In genomic region chr16:85821441-85821901, GRCh38 we compare ENCODE assay signal across 1 cellular context.
TF ChIP-seq lines count a peak whose summit lies in the region.

No MANE protein-coding gene starts in this region.

TF ChIP-seq in HepG2, 621 proteins besides CTCF, POLR2A, EP300 and RAD21 (continued from another document and continues in another):
- no peak for TF ChIP-seq TRAFD1 (CRISPR knock-in tag; IDR thresholded peaks at IDR 0.05; ENCODE audit: borderline replicate concordance)
- peak; percentile 91 for TF ChIP-seq SMC3 (IDR thresholded peaks at IDR 0.05; ENCODE audit: low read length)
- TF ChIP-seq GPN1 (CRISPR knock-in tag; IDR thresholded peaks at IDR 0.05; ENCODE audit: borderline replicate concordance), result no peak
- TF ChIP-seq FOXP4 (CRISPR knock-in tag; IDR thresholded peaks at IDR 0.05), result peak; percentile 47; the same call in 1 of the 2 replicates
- no peak for TF ChIP-seq ZNF296 (CRISPR knock-in tag; conservative IDR thresholded peaks at IDR 0.05)
- no peak for TF ChIP-seq ATF7 (IDR thresholded peaks at IDR 0.05)
- TF ChIP-seq ATF7 (CRISPR knock-in tag; IDR thresholded peaks at IDR 0.05), result no peak
- no peak for TF ChIP-seq KLF11 (CRISPR knock-in tag; IDR thresholded peaks at IDR 0.05)
- no peak for TF ChIP-seq CREB1 (IDR thresholded peaks at IDR 0.05)
- TF ChIP-seq CREB1 (CRISPR knock-in tag; IDR thresholded peaks at IDR 0.05), result no peak
- no peak for TF ChIP-seq ZNF335 (CRISPR knock-in tag; IDR thresholded peaks at IDR 0.05)
- no peak for TF ChIP-seq SCMH1 (CRISPR knock-in tag; IDR thresholded peaks at IDR 0.05; ENCODE audit: borderline replicate concordance)
- no peak for TF ChIP-seq REST (IDR thresholded peaks at IDR 0.05; ENCODE audit: borderline replicate concordance in 1 of 2, low read depth in 1 of 2, low read length in 2 of 2)
- no peak for TF ChIP-seq ZNF234 (CRISPR knock-in tag; conservative IDR thresholded peaks at IDR 0.05)
- TF ChIP-seq ZFP91 (CRISPR knock-in tag; IDR thresholded peaks at IDR 0.05; ENCODE audit: borderline replicate concordance), result peak; percentile 72; the same call in 1 of the 2 replicates
- no peak for TF ChIP-seq HNF4A (CRISPR knock-in tag; IDR thresholded peaks at IDR 0.05)
- TF ChIP-seq YY1 (IDR thresholded peaks at IDR 0.05; ENCODE audit: insufficient read depth, insufficient replicate concordance, low read depth, low read length), result no peak
- TF ChIP-seq TARDBP (CRISPR knock-in tag; IDR thresholded peaks at IDR 0.05), result no peak
- TF ChIP-seq SUZ12 (IDR thresholded peaks at IDR 0.05; ENCODE audit: low read depth, low read length), result no peak
- TF ChIP-seq IKZF1 (IDR thresholded peaks at IDR 0.05), result no peak
- no peak for TF ChIP-seq ZSCAN29 (CRISPR knock-in tag; conservative IDR thresholded peaks at IDR 0.05)
- TF ChIP-seq ZFP62 (CRISPR knock-in tag; IDR thresholded peaks at IDR 0.05), result no peak
- TF ChIP-seq, protein P1, sequence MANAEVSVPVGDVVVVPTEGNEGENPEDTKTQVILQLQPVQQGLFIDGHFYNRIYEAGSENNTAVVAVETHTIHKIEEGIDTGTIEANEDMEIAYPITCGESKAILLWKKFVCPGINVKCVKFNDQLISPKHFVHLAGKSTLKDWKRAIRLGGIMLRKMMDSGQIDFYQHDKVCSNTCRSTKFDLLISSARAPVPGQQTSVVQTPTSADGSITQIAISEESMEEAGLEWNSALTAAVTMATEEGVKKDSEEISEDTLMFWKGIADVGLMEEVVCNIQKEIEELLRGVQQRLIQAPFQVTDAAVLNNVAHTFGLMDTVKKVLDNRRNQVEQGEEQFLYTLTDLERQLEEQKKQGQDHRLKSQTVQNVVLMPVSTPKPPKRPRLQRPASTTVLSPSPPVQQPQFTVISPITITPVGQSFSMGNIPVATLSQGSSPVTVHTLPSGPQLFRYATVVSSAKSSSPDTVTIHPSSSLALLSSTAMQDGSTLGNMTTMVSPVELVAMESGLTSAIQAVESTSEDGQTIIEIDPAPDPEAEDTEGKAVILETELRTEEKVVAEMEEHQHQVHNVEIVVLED (CRISPR knock-in tag; IDR thresholded peaks at IDR 0.05; ENCODE audit: borderline replicate concordance), result no peak
- peak; percentile 70; the same call in 1 of the 2 replicates for TF ChIP-seq SPEN (CRISPR knock-in tag; IDR thresholded peaks at IDR 0.05; ENCODE audit: low read depth)
- no peak for TF ChIP-seq NFIC (IDR thresholded peaks at IDR 0.05; ENCODE audit: low read length)
- TF ChIP-seq, protein P2, sequence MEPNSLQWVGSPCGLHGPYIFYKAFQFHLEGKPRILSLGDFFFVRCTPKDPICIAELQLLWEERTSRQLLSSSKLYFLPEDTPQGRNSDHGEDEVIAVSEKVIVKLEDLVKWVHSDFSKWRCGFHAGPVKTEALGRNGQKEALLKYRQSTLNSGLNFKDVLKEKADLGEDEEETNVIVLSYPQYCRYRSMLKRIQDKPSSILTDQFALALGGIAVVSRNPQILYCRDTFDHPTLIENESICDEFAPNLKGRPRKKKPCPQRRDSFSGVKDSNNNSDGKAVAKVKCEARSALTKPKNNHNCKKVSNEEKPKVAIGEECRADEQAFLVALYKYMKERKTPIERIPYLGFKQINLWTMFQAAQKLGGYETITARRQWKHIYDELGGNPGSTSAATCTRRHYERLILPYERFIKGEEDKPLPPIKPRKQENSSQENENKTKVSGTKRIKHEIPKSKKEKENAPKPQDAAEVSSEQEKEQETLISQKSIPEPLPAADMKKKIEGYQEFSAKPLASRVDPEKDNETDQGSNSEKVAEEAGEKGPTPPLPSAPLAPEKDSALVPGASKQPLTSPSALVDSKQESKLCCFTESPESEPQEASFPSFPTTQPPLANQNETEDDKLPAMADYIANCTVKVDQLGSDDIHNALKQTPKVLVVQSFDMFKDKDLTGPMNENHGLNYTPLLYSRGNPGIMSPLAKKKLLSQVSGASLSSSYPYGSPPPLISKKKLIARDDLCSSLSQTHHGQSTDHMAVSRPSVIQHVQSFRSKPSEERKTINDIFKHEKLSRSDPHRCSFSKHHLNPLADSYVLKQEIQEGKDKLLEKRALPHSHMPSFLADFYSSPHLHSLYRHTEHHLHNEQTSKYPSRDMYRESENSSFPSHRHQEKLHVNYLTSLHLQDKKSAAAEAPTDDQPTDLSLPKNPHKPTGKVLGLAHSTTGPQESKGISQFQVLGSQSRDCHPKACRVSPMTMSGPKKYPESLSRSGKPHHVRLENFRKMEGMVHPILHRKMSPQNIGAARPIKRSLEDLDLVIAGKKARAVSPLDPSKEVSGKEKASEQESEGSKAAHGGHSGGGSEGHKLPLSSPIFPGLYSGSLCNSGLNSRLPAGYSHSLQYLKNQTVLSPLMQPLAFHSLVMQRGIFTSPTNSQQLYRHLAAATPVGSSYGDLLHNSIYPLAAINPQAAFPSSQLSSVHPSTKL (CRISPR knock-in tag; IDR thresholded peaks at IDR 0.05), result no peak
- TF ChIP-seq ZNF337 (CRISPR knock-in tag; IDR thresholded peaks at IDR 0.05; ENCODE audit: borderline replicate concordance, low read depth), result no peak
- peak; percentile 40; the same call in 1 of the 2 replicates for TF ChIP-seq ZSCAN9 (CRISPR knock-in tag; IDR thresholded peaks at IDR 0.05; ENCODE audit: borderline replicate concordance)
- no peak; the same call in 1 of the 2 replicates for TF ChIP-seq SIX1 (CRISPR knock-in tag; IDR thresholded peaks at IDR 0.05; ENCODE audit: borderline replicate concordance)
- TF ChIP-seq GZF1 (CRISPR knock-in tag; IDR thresholded peaks at IDR 0.05), result no peak
- TF ChIP-seq CC2D1A (CRISPR knock-in tag; IDR thresholded peaks at IDR 0.05), result no peak
- 0 out of 2 replicates have a peak, but pooled peaks have one; percentile 25 for TF ChIP-seq PCBP1 (IDR thresholded peaks at IDR 0.05; ENCODE audit: borderline replicate concordance, low read depth, low read length)
- TF ChIP-seq FOSL2 (CRISPR knock-in tag; IDR thresholded peaks at IDR 0.05), result no peak; the same call in 1 of the 2 replicates
- TF ChIP-seq, protein P3, sequence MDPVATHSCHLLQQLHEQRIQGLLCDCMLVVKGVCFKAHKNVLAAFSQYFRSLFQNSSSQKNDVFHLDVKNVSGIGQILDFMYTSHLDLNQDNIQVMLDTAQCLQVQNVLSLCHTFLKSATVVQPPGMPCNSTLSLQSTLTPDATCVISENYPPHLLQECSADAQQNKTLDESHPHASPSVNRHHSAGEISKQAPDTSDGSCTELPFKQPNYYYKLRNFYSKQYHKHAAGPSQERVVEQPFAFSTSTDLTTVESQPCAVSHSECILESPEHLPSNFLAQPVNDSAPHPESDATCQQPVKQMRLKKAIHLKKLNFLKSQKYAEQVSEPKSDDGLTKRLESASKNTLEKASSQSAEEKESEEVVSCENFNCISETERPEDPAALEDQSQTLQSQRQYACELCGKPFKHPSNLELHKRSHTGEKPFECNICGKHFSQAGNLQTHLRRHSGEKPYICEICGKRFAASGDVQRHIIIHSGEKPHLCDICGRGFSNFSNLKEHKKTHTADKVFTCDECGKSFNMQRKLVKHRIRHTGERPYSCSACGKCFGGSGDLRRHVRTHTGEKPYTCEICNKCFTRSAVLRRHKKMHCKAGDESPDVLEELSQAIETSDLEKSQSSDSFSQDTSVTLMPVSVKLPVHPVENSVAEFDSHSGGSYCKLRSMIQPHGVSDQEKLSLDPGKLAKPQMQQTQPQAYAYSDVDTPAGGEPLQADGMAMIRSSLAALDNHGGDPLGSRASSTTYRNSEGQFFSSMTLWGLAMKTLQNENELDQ (CRISPR knock-in tag; IDR thresholded peaks at IDR 0.05; ENCODE audit: borderline replicate concordance), result no peak
- no peak for TF ChIP-seq STAT6 (CRISPR knock-in tag; IDR thresholded peaks at IDR 0.05; ENCODE audit: borderline replicate concordance)
- TF ChIP-seq PHF20 (CRISPR knock-in tag; IDR thresholded peaks at IDR 0.05), result no peak
- TF ChIP-seq ZNF672 (CRISPR knock-in tag; IDR thresholded peaks at IDR 0.05), result no peak
- TF ChIP-seq MBD4 (IDR thresholded peaks at IDR 0.05; ENCODE audit: borderline replicate concordance, low read length), result no peak
- no peak for TF ChIP-seq PAF1 (CRISPR knock-in tag; IDR thresholded peaks at IDR 0.05)
- TF ChIP-seq CCAR2 (optimal IDR thresholded peaks at IDR 0.05; ENCODE audit: low read depth, low read length), result no peak
- peak; percentile 37; the same call in 1 of the 2 replicates for TF ChIP-seq KAT8 (CRISPR knock-in tag; IDR thresholded peaks at IDR 0.05)
- peak; percentile 56; the same call in 1 of the 2 replicates for TF ChIP-seq KDM3A (CRISPR knock-in tag; IDR thresholded peaks at IDR 0.05; ENCODE audit: low read depth)
- 0 out of 2 replicates have a peak, but pooled peaks have one; percentile 41 for TF ChIP-seq HOXA3 (CRISPR knock-in tag; IDR thresholded peaks at IDR 0.05)
- TF ChIP-seq KMT2B (CRISPR knock-in tag; IDR thresholded peaks at IDR 0.05), result no peak
- TF ChIP-seq ZNF660 (CRISPR knock-in tag; IDR thresholded peaks at IDR 0.05; ENCODE audit: borderline replicate concordance, low read depth), result no peak
- TF ChIP-seq PHF5A (CRISPR knock-in tag; IDR thresholded peaks at IDR 0.05; ENCODE audit: low read depth, unreplicated experiment), result peak; percentile 43
- TF ChIP-seq ZNF598 (CRISPR knock-in tag; IDR thresholded peaks at IDR 0.05; ENCODE audit: borderline replicate concordance), result no peak
